In the genomic region with DNA sequence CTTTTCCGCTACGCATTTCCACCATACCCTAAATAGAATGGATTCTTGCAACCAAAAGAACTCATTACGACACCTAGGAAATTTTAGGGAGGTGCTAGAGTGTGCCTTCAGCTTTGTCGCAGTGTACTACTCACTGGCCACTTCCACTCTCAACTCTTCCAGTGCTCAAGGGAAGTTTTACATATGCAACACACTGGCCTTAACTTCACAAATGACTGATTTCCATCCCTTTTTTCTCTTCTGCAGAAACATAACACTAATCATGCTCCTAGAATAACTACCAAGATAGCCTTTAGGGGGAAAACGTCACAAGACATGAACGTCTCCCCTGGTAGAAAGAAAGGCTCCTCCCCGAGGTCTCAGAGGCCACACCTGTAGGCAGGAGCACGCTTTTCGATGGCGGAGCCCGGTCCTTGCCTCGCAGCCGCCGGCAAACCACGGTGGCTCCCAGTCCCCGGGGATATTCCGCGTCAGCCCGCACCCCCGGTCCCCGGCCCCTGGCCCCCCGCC, we compare ENCODE assay signal across 8 cellular contexts. TPM values are rescaled to one million over a fixed set of nuclear protein-coding genes. Genes with fewer than 3 reads are reported as not detected.
DNase-seq lines count a peak whose midpoint lies in the region; ATAC-seq and TF ChIP-seq lines count a peak whose summit lies in the region.

No MANE protein-coding gene starts in this region.

- peak overlapping the region; percentile 95 to 98 (median 98) for H3K27ac ChIP-seq in spleen

- no peaks in the 10 kb centered on the region for H3K36me3 ChIP-seq in spleen

- TF ChIP-seq CTCF in GM13976 (IDR thresholded peaks at IDR 0.05; ENCODE audit: borderline replicate concordance, control extremely low read depth, extremely low read depth, insufficient read depth, missing control alignments) (no peak), astrocyte of the cerebellum (IDR thresholded peaks at IDR 0.05; ENCODE audit: low read depth, low read length, missing control alignments) (no peak), spleen (IDR thresholded peaks at IDR 0.05 in 8 of 11, conservative IDR thresholded peaks at IDR 0.05 in 3 of 11) (no peak)

- intact Hi-C loops in spleen (cut with DNase I; ENCODE audit: low total_unique reads) = no loop called here

- H3K4me3 ChIP-seq in astrocyte of the cerebellum (ENCODE audit: low read depth, low read length) = peak overlapping the region; percentile 65
- peak overlapping the region; percentile 75 to 99 (median 91) for H3K4me3 ChIP-seq in spleen

- no peaks in the 10 kb centered on the region for H3K27me3 ChIP-seq in spleen (replicated peaks in 1 of 7)

- no peaks in the 10 kb centered on the region for H3K9me3 ChIP-seq in spleen

- DNase-seq in GM13976 (ENCODE audit: low spot score) (peak; percentile 82), MV-4-11 (lab: John Stamatoyannopoulos, UW) (peak; percentile 45), T-helper 2 cell (peak; percentile 38 to 91 (median 73)), astrocyte of the cerebellum (ENCODE audit: low read depth) (peak; percentile 19), iPS-NIHi11 (ENCODE audit: low spot score) (peak; percentile 86), spleen (peak; percentile 93), GOT3 (lab: John Stamatoyannopoulos, UW) (no peak)

- whole genome bisulfite sequencing in spleen, 5 donors = 3 to 5% (median 4%) methylated on average over 10 to 22 of the region's 22 CpGs

- in situ Hi-C loops in GM13976 (cut with MboI; ENCODE audit: low sequenced_read_pairs, unreplicated experiment) = no loop called here
- in situ Hi-C loops in astrocyte of the cerebellum (cut with HindIII; ENCODE audit: low sequenced_read_pairs) = no loop called here

- ATAC-seq in HG02588 (IDR thresholded peaks at IDR 0.05; ENCODE audit: unreplicated experiment) = peak; percentile 57

- TF ChIP-seq POLR2A in spleen (IDR thresholded peaks at IDR 0.05) = no peak

- H3K4me1 ChIP-seq in spleen = peaks cover 15 to 46% (median 33%) of the 10 kb centered on the region in 6 donors

RNA-seq across cellular contexts. Expression of gene LYRM4, which starts 0.6 kb away (rescaled TPM):
- total RNA-seq in spleen = 10 to 100 TPM; 32.1 to 40.3 (median 36.5) TPM
- 10 to 100 TPM; 46.1 to 58.1 (median 58.1) TPM for polyA plus RNA-seq in spleen

RNA-seq across cellular contexts. Expression of gene FARS2, which starts 1.1 kb away (rescaled TPM):
- 10 to 100 TPM; 16.7 to 27.4 (median 22.6) TPM for total RNA-seq in spleen
- polyA plus RNA-seq in spleen = 10 to 100 TPM in 2 of 3 donors, 1 to 10 TPM in 1; 9.0 to 13.3 (median 11.2) TPM
